ENCODE assay signal across 12 cellular contexts in genomic region chr14:81178063-81178462, GRCh38. TPM values are rescaled to one million over a fixed set of nuclear protein-coding genes. Genes with fewer than 3 reads are reported as not detected.
DNase-seq lines count a peak whose midpoint lies in the region; ATAC-seq, FAIRE-seq and TF ChIP-seq lines count a peak whose summit lies in the region.
"Had no signal": no experiment of that assay in that cellular context is flagged by ENCODE, and none has a peak within 500 bp of the region (broad histone marks: within the 10 kb centered on the region; RNA-seq: fewer than 3 reads in every experiment).

No MANE protein-coding gene starts in this region.

- H3K9ac ChIP-seq in OCI-LY1 (ENCODE audit: low read length): no peak overlapping the region
- H3K9ac ChIP-seq in smooth muscle cell (ENCODE audit: low read depth): no peak overlapping the region

- H4K20me1 ChIP-seq in OCI-LY1 (ENCODE audit: insufficient read depth, low read length): no peaks in the 10 kb centered on the region
- peaks cover 21% of the 10 kb centered on the region for H4K20me1 ChIP-seq in smooth muscle cell (ENCODE audit: low read depth)

- H3K27ac ChIP-seq in OCI-LY1 (ENCODE audit: low read depth, low read length, poor library complexity, severe bottlenecking) (peak overlapping the region; percentile 38), pancreas (peak overlapping the region in 1 of 4 donors; percentile 25), smooth muscle cell (ENCODE audit: low read depth) (no peak overlapping the region)
- H3K27ac ChIP-seq: cardiac muscle cell, RWPE1 had no signal

- H3F3A ChIP-seq in OCI-LY1 (ENCODE audit: insufficient read depth, low read length) (no peaks in the 10 kb centered on the region), smooth muscle cell (ENCODE audit: low read depth) (no peaks in the 10 kb centered on the region)

- H3K36me3 ChIP-seq in OCI-LY1 (ENCODE audit: insufficient read depth, low read length) (peaks cover 24% of the 10 kb centered on the region; the same call in 1 of the 2 replicates), pancreas (peaks cover 0 to 6% (median 0%) of the 10 kb centered on the region in 3 donors), smooth muscle cell (ENCODE audit: low read depth) (no peaks in the 10 kb centered on the region)

- DNase-seq in pancreas: no peak
- no peak for DNase-seq in HEK293T (ENCODE audit: extremely low spot score)
- DNase-seq in medulla oblongata (ENCODE audit: extremely low spot score): no peak
- DNase-seq in UCSD-AML1 (lab: John Stamatoyannopoulos, UW; ENCODE audit: unreplicated experiment): no peak
- DNase-seq in smooth muscle cell (lab: John Stamatoyannopoulos, UW; ENCODE audit: unreplicated experiment): no peak
- DNase-seq: hypothalamus, nucleus accumbens had no signal

- no peak overlapping the region for H2AFZ ChIP-seq in OCI-LY1 (ENCODE audit: low read length)
- H2AFZ ChIP-seq in smooth muscle cell (ENCODE audit: low read depth): no peak overlapping the region

- FAIRE-seq in pancreas (lab: Jason Lieb, UNC): no peak

- H3K4me1 ChIP-seq in OCI-LY1 (ENCODE audit: insufficient read depth, low read length, severe bottlenecking) (peaks cover 37% of the 10 kb centered on the region), pancreas (peaks cover 12 to 15% (median 13%) of the 10 kb centered on the region in 3 donors), smooth muscle cell (ENCODE audit: low read depth) (no peaks in the 10 kb centered on the region)

- ATAC-seq in GM18873 (IDR thresholded peaks at IDR 0.05; ENCODE audit: low FRiP score, unreplicated experiment) (peak; percentile 55), HG02852 (IDR thresholded peaks at IDR 0.05; ENCODE audit: unreplicated experiment) (peak; percentile 54), pancreas (peak in 3 of 4 donors; percentile 17 to 60 (median 49))

- POLR2A ChIA-PET in HEK293T (lab: Yijun Ruan, JAX): interaction anchor here (1.2 kb wide), 1 partner anchor 43 kb away, joined by 3 read pairs; the partner anchor contains the start of gene GTF2A1

- H3K9me2 ChIP-seq in OCI-LY1 (ENCODE audit: low read depth, low read length): no peaks in the 10 kb centered on the region

- H3K9me3 ChIP-seq in OCI-LY1 (ENCODE audit: low read length) (no peaks in the 10 kb centered on the region), pancreas (no peaks in the 10 kb centered on the region), smooth muscle cell (replicated peaks; ENCODE audit: low read depth) (no peaks in the 10 kb centered on the region)

- peak overlapping the region; percentile 37; the same call in 1 of the 2 replicates for H3K4me2 ChIP-seq in OCI-LY1 (ENCODE audit: low read length)
- no peak overlapping the region for H3K4me2 ChIP-seq in smooth muscle cell

- no peak for TF ChIP-seq CTCF in OCI-LY1 (IDR thresholded peaks at IDR 0.05; ENCODE audit: low read length)
- TF ChIP-seq CTCF in pancreas (IDR thresholded peaks at IDR 0.05): no peak
- TF ChIP-seq CTCF in smooth muscle cell (IDR thresholded peaks at IDR 0.05; ENCODE audit: borderline replicate concordance, insufficient read depth, poor library complexity, severe bottlenecking): no peak

- intact Hi-C loops in pancreas (cut with DNase I): no loop called here

- CTCF ChIA-PET in HEK293T (lab: Yijun Ruan, JAX): no interaction called here

- H3K4me3 ChIP-seq in OCI-LY1 (ENCODE audit: low read depth, low read length, poor library complexity, severe bottlenecking) (no peak overlapping the region), pancreas (no peak overlapping the region), smooth muscle cell (no peak overlapping the region)
- H3K4me3 ChIP-seq: cardiac muscle cell had no signal

- H3K79me2 ChIP-seq in OCI-LY1 (ENCODE audit: insufficient read depth, low read length) (no peaks in the 10 kb centered on the region), smooth muscle cell (ENCODE audit: low read depth) (no peaks in the 10 kb centered on the region)

- H3K27me3 ChIP-seq in OCI-LY1 (ENCODE audit: insufficient read depth, low read length) (no peaks in the 10 kb centered on the region), pancreas (no peaks in the 10 kb centered on the region), smooth muscle cell (ENCODE audit: low read depth) (no peaks in the 10 kb centered on the region)
- H3K27me3 ChIP-seq: cardiac muscle cell had no signal

TF ChIP-seq in HEK293T, 16 proteins besides CTCF, POLR2A, EP300 and RAD21:
- TF ChIP-seq FOXK2 (IDR thresholded peaks at IDR 0.05) (no peak), SP1 (IDR thresholded peaks at IDR 0.05) (no peak), FOXA1 (IDR thresholded peaks at IDR 0.05) (no peak), L3MBTL2 (conservative IDR thresholded peaks at IDR 0.05) (no peak), ELF4 (IDR thresholded peaks at IDR 0.05) (no peak), SUZ12 (IDR thresholded peaks at IDR 0.05) (no peak)
TF ChIP-seq in HEK293T: peak in this region for 0.

RNA-seq across cellular contexts. Expression of gene GTF2A1, which starts 42.7 kb away (rescaled TPM):
- total RNA-seq in pancreas (10 to 100 TPM in 4 of 6 donors, 1 to 10 TPM in 2; 9.2 to 14.6 (median 11.5) TPM), smooth muscle cell (39.4 and 40.7 TPM in 2 replicates)
- polyA plus RNA-seq in pancreas (1 to 10 TPM; 2.4 to 5.3 TPM), smooth muscle cell (4.0 and 4.7 TPM in 2 replicates)
